ENCODE assay signal across 23 cellular contexts in genomic region chr3:119808244-119808643, GRCh38. TPM values are rescaled to one million over a fixed set of nuclear protein-coding genes. Genes with fewer than 3 reads are reported as not detected.
"Had no signal": no experiment of that assay in that cellular context is flagged by ENCODE, and none has a peak within 500 bp of the region (broad histone marks: within the 10 kb centered on the region; RNA-seq: fewer than 3 reads in every experiment).

No MANE protein-coding gene starts in this region.

- H3K4me1 Mint-ChIP-seq: nephron had no signal

- H3K27ac Mint-ChIP-seq: memory B cell, nephron had no signal

- H3K4me3 ChIP-seq: ascending aorta, breast epithelium, mucosa of descending colon, spleen, tibial artery had no signal

- H3K36me3 ChIP-seq: ascending aorta, breast epithelium, spleen, tibial artery had no signal

- H3K27me3 ChIP-seq: ascending aorta, breast epithelium, spleen, tibial artery had no signal

- H3K4me3 Mint-ChIP-seq: activated CD4-positive, alpha-beta T cell treated with anti-CD3 and anti-CD28 coated beads, Interleukin-2, amount 10 ng/mL, durations not matched to agents 7 days and 5 days; nephron had no signal

- DNase-seq: activated CD4-positive, alpha-beta T cell treated with anti-CD3 and anti-CD28 coated beads, Interleukin-2, amount 10 ng/mL, durations not matched to agents 7 days and 5 days; activated CD8-positive, alpha-beta memory T cell treated with anti-CD3 and anti-CD28 coated beads, Interleukin-2, amount 50 U/mL, for 4 hours; activated effector memory CD4-positive, alpha-beta T cell treated with anti-CD3 and anti-CD28 coated beads, Interleukin-2, amount 50 U/mL, for 16 hours; activated naive CD4-positive, alpha-beta T cell treated with anti-CD3 and anti-CD28 coated beads, Interleukin-2, amount 50 U/mL, for 16 hours; activated T-cell treated with anti-CD3 and anti-CD28 coated beads, Interleukin-2, amount 50 U/mL, for 4 hours; cerebellar nuclear complex; cortex of kidney; kidney glomerular epithelial cell; left ventricle myocardium superior; mucosa of descending colon; nucleus accumbens; retina; spleen; stimulated activated CD8-positive, alpha-beta memory T cell treated with anti-CD3 and anti-CD28 coated beads, Interleukin-4, amount 100 ng/mL, for 48 hours; stimulated activated naive CD4-positive, alpha-beta T cell; substantia nigra; T1000; tibial artery had no signal

- H3K27me3 Mint-ChIP-seq: memory B cell had no signal

- H3K4me1 ChIP-seq: breast epithelium had no signal

- H3K9me3 Mint-ChIP-seq: activated CD4-positive, alpha-beta T cell treated with anti-CD3 and anti-CD28 coated beads, Interleukin-2, amount 10 ng/mL, durations not matched to agents 7 days and 5 days; activated T-cell treated with anti-CD3 and anti-CD28 coated beads, Interleukin-2, amount 50 U/mL, for 4 hours; memory B cell; nephron had no signal

- ATAC-seq: activated T-cell treated with anti-CD3 and anti-CD28 coated beads, Interleukin-2, amount 50 U/mL, for 4 hours; left ventricle myocardium superior; mucosa of descending colon had no signal

- H3K9me3 ChIP-seq: ascending aorta, breast epithelium, mucosa of descending colon, spleen, tibial artery had no signal

- H3K27ac ChIP-seq: ascending aorta, breast epithelium, spleen, tibial artery had no signal

- H3K36me3 Mint-ChIP-seq: memory B cell had no signal

RNA-seq across cellular contexts. Expression of gene NR1I2, which starts 26.3 kb away (rescaled TPM):
- total RNA-seq: ascending aorta; T-helper 1 cell treated with Interleukin-12 subunit alpha and Interleukin-12 subunit beta and Interleukin-4 antibody, amounts not matched to agents 30 ng/mL and 1 ng/mL, for 36 hours had no signal
